ENCODE assay signal across 31 cellular contexts in genomic region chr15:24764375-24765171, GRCh38.
"Had no signal": no experiment of that assay in that cellular context is flagged by ENCODE, and none has a peak within 500 bp of the region (broad histone marks: within the 10 kb centered on the region; RNA-seq: fewer than 3 reads in every experiment).

No MANE protein-coding gene starts in this region.

- H3K4me1 ChIP-seq: breast epithelium, colonic mucosa, SJCRH30 had no signal

- H3K9ac ChIP-seq: SK-N-SH had no signal

- DNase-seq: activated CD4-positive, alpha-beta T cell treated with anti-CD3 and anti-CD28 coated beads for 4 hours; activated CD8-positive, alpha-beta memory T cell treated with anti-CD3 and anti-CD28 coated beads, Interleukin-2, amount 50 U/mL, for 4 hours; activated CD8-positive, alpha-beta T cell treated with anti-CD3 and anti-CD28 coated beads for 36 hours; activated gamma-delta T cell treated with Interleukin-2 at 50 U/mL for 16 hours; activated naive CD4-positive, alpha-beta T cell treated with anti-CD3 and anti-CD28 coated beads, Interleukin-2, amount 10 ng/mL, durations not matched to agents 7 days and 5 days; activated naive CD8-positive, alpha-beta T cell treated with anti-CD3 and anti-CD28 coated beads, Interleukin-2, amount 10 ng/mL, durations not matched to agents 7 days and 5 days; activated T-cell treated with anti-CD3 and anti-CD28 coated beads, Interleukin-2, amount 50 U/mL, for 72 hours; aorta; caudate nucleus; colonic mucosa; MV-4-11; NCI-H1092 treated with DMSO at 0.1 percent for 48 hours; NCI-H1417 treated with DMSO at 0.1 percent for 48 hours; NCI-H1694; NCI-H2029; NCI-H345; NCI-H510A; NCI-H526 treated with DMSO at 0.1 percent for 48 hours; NCI-H82; NK-92 treated with Interleukin-12 subunit alpha and Interleukin-12 subunit beta, amount 100 ng/mL, for 24 hours; OCI-M1; Right ventricle myocardium superior; SJCRH30; SK-N-SH; T-helper 1 cell; WERI-Rb-1 had no signal

- H3K4me3 Mint-ChIP-seq: activated CD8-positive, alpha-beta T cell treated with anti-CD3 and anti-CD28 coated beads for 36 hours; activated naive CD4-positive, alpha-beta T cell treated with anti-CD3 and anti-CD28 coated beads, Interleukin-2, amount 10 ng/mL, durations not matched to agents 7 days and 5 days; activated naive CD8-positive, alpha-beta T cell treated with anti-CD3 and anti-CD28 coated beads, Interleukin-2, amount 10 ng/mL, durations not matched to agents 7 days and 5 days; activated T-cell treated with anti-CD3 and anti-CD28 coated beads, Interleukin-2, amount 50 U/mL, for 72 hours had no signal

- H3K4me2 ChIP-seq: SK-N-SH had no signal

- H3K9me3 ChIP-seq: breast epithelium, colonic mucosa, SJCRH30, SK-N-SH had no signal

- H3K27me3 Mint-ChIP-seq: activated naive CD4-positive, alpha-beta T cell treated with anti-CD3 and anti-CD28 coated beads, Interleukin-2, amount 10 ng/mL, durations not matched to agents 7 days and 5 days; activated naive CD8-positive, alpha-beta T cell treated with anti-CD3 and anti-CD28 coated beads, Interleukin-2, amount 10 ng/mL, durations not matched to agents 7 days and 5 days had no signal

- H3K4me1 Mint-ChIP-seq: activated naive CD4-positive, alpha-beta T cell treated with anti-CD3 and anti-CD28 coated beads, Interleukin-2, amount 10 ng/mL, durations not matched to agents 7 days and 5 days had no signal

- H3K36me3 ChIP-seq: breast epithelium, colonic mucosa, SJCRH30, WERI-Rb-1 had no signal

- H3K27ac ChIP-seq: breast epithelium, colonic mucosa, RWPE1, SJCRH30, WERI-Rb-1 had no signal

- ATAC-seq: activated CD4-positive, CD25-positive, alpha-beta regulatory T cell treated with anti-CD3 and anti-CD28 coated beads, Interleukin-2, amount 50 U/mL, for 24 hours; activated CD8-positive, alpha-beta T cell treated with anti-CD3 and anti-CD28 coated beads for 36 hours; activated T-cell treated with anti-CD3 and anti-CD28 coated beads, Interleukin-2, amount 50 U/mL, for 72 hours; Panc1 had no signal

- H3K27me3 ChIP-seq: colonic mucosa, SJCRH30 had no signal

- H3K36me3 Mint-ChIP-seq: activated naive CD4-positive, alpha-beta T cell treated with anti-CD3 and anti-CD28 coated beads, Interleukin-2, amount 10 ng/mL, durations not matched to agents 7 days and 5 days; activated naive CD8-positive, alpha-beta T cell treated with anti-CD3 and anti-CD28 coated beads, Interleukin-2, amount 10 ng/mL, durations not matched to agents 7 days and 5 days had no signal

- H3K4me3 ChIP-seq: breast epithelium, colonic mucosa, SJCRH30 had no signal

- H3K27ac Mint-ChIP-seq: activated CD8-positive, alpha-beta T cell treated with anti-CD3 and anti-CD28 coated beads for 36 hours; activated naive CD4-positive, alpha-beta T cell treated with anti-CD3 and anti-CD28 coated beads, Interleukin-2, amount 10 ng/mL, durations not matched to agents 7 days and 5 days; activated naive CD8-positive, alpha-beta T cell treated with anti-CD3 and anti-CD28 coated beads, Interleukin-2, amount 10 ng/mL, durations not matched to agents 7 days and 5 days; activated T-cell treated with anti-CD3 and anti-CD28 coated beads, Interleukin-2, amount 50 U/mL, for 72 hours; activated T-helper 2 cell treated with anti-CD3 and anti-CD28 coated beads, Interferon-gamma antibody, Interleukin-2, Interleukin-4, amounts not matched to agents 10 μg/mL and 5 μg/mL and 100 μg/mL, durations not matched to agents 14 hours and 24 hours and 36 hours had no signal
